In the genomic region with DNA sequence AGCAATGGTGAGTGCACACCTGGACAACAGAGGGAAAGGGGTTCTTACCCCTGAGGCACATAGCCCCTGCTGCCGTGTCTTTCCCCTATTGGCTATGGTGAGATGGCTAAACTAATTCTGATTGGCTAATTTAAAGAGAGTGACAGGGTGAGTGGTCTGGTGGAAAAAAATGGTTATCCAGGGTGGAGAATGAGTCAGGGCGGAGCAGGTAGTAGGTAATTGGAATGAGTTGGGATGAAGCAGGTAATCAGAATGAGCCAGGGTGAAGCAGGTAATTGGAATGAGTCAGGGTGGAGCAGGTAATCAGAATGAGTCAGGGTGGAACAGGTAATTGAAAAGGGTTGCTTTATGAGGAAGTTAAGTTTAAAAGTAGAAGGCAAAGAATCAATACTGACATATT, we compare ENCODE assay signal across 26 cellular contexts.
"Had no signal": no experiment of that assay in that cellular context is flagged by ENCODE, and none has a peak within 500 bp of the region (broad histone marks: within the 10 kb centered on the region; RNA-seq: fewer than 3 reads in every experiment).

No MANE protein-coding gene starts in this region.

- H3K4me1 ChIP-seq: colonic mucosa, heart left ventricle, prostate gland, right atrium auricular region, stomach, thyroid gland had no signal

- H3K27me3 ChIP-seq: colonic mucosa, gastrocnemius medialis, heart left ventricle, hepatocyte, right atrium auricular region, stomach, thyroid gland had no signal

- ATAC-seq: gastrocnemius medialis; heart left ventricle; left lobe of liver; naive thymus-derived CD4-positive, alpha-beta T cell; sciatic nerve; stimulated activated effector memory CD8-positive, alpha-beta T cell treated with anti-CD3 and anti-CD28 coated beads, Interleukin-12 subunit alpha, Interleukin-12 subunit beta, amount 100 ng/mL, for 72 hours had no signal

- H3K4me3 ChIP-seq: colonic mucosa, gastrocnemius medialis, heart left ventricle, hepatocyte, lung, prostate gland, right atrium auricular region, smooth muscle cell, stomach, thyroid gland had no signal

- H3K4me2 ChIP-seq: hepatocyte, smooth muscle cell had no signal

- DNase-seq: colonic mucosa; dermis blood vessel endothelial cell; effector memory CD4-positive, alpha-beta T cell; gastrocnemius medialis; heart left ventricle; kidney; mesenchymal stem cell; midbrain; naive thymus-derived CD4-positive, alpha-beta T cell; nucleus accumbens; stimulated activated CD4-positive, alpha-beta T cell treated with anti-CD3 and anti-CD28 coated beads, Interleukin-12 subunit alpha, Interleukin-12 subunit beta, amount 100 ng/mL, for 4 hours; stimulated activated CD4-positive, alpha-beta T cell treated with anti-CD3 and anti-CD28 coated beads, Interleukin-1b, Interleukin-23, amount 100 ng/mL, for 48 hours; stimulated activated CD4-positive, alpha-beta T cell treated with anti-CD3 and anti-CD28 coated beads, Interleukin-4, amount 100 ng/mL, for 1 hour; stimulated activated naive CD4-positive, alpha-beta T cell treated with Interleukin-2 at 50 U/mL for 16 hours; stomach; thyroid gland had no signal

- H3K4me1 Mint-ChIP-seq: naive thymus-derived CD4-positive, alpha-beta T cell; nephron; stimulated activated effector memory CD8-positive, alpha-beta T cell treated with anti-CD3 and anti-CD28 coated beads, Interleukin-12 subunit alpha, Interleukin-12 subunit beta, amount 100 ng/mL, for 72 hours had no signal

- H2AFZ ChIP-seq: hepatocyte had no signal

- H3K9me3 ChIP-seq: colonic mucosa, gastrocnemius medialis, heart left ventricle, prostate gland, right atrium auricular region, stomach, thyroid gland had no signal

- H3K36me3 Mint-ChIP-seq: naive thymus-derived CD4-positive, alpha-beta T cell; stimulated activated effector memory CD8-positive, alpha-beta T cell treated with anti-CD3 and anti-CD28 coated beads, Interleukin-12 subunit alpha, Interleukin-12 subunit beta, amount 100 ng/mL, for 72 hours had no signal

- H3K27ac ChIP-seq: colonic mucosa, gastrocnemius medialis, heart left ventricle, hepatocyte, prostate gland, right atrium auricular region, stomach, thyroid gland had no signal

- H3K79me2 ChIP-seq: hepatocyte had no signal

- H3K27ac Mint-ChIP-seq: naive thymus-derived CD4-positive, alpha-beta T cell; nephron; stimulated activated effector memory CD8-positive, alpha-beta T cell treated with anti-CD3 and anti-CD28 coated beads, Interleukin-12 subunit alpha, Interleukin-12 subunit beta, amount 100 ng/mL, for 72 hours; type B pancreatic cell had no signal

- H3K9me3 Mint-ChIP-seq: type B pancreatic cell had no signal

- H3K27me3 Mint-ChIP-seq: naive thymus-derived CD4-positive, alpha-beta T cell; type B pancreatic cell had no signal

- H3K4me3 Mint-ChIP-seq: naive thymus-derived CD4-positive, alpha-beta T cell; nephron; stimulated activated effector memory CD8-positive, alpha-beta T cell treated with anti-CD3 and anti-CD28 coated beads, Interleukin-12 subunit alpha, Interleukin-12 subunit beta, amount 100 ng/mL, for 72 hours; type B pancreatic cell had no signal

- H3K36me3 ChIP-seq: colonic mucosa, gastrocnemius medialis, heart left ventricle, prostate gland, right atrium auricular region, stomach, thyroid gland had no signal
